In the genomic region with DNA sequence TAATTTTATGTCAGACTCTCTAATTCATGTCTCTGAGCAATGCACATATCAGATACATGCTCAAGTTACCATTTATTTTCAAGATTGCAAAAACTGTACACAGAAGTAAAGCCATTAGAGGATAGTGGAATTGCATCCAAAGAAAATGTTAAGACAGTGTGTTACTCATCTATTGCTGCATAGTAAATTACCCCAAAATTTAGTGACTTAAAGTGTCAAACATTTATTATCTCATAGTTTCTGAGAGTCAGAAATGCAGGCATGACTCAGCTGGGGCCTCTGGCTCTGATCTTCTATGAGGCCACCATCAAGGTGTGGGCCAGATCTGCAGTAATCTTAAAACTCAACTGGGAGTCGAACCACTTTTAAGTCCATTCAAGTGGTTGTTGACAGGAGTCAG, we compare ENCODE assay signal across 24 cellular contexts.
DNase-seq lines count a peak whose midpoint lies in the region; TF ChIP-seq lines count a peak whose summit lies in the region.
"Had no signal": no experiment of that assay in that cellular context is flagged by ENCODE, and none has a peak within 500 bp of the region (broad histone marks: within the 10 kb centered on the region; RNA-seq: fewer than 3 reads in every experiment).

No MANE protein-coding gene starts in this region.

- H3K4me2 ChIP-seq in mesenchymal stem cell (ENCODE audit: low read length, poor library complexity, severe bottlenecking), result no peak overlapping the region

- in situ Hi-C loops in astrocyte of the spinal cord (cut with HindIII; ENCODE audit: low sequenced_read_pairs), result no loop called here

- no peak overlapping the region for H2BK120ac ChIP-seq in mesenchymal stem cell (ENCODE audit: low read depth, low read length)

- H2BK15ac ChIP-seq in mesenchymal stem cell (ENCODE audit: low read depth, poor library complexity, severe bottlenecking), result no peak overlapping the region

- H3K27me3 ChIP-seq in mesenchymal stem cell (ENCODE audit: control insufficient read depth in 1 of 2, insufficient read depth in 1 of 2, low read length in 2 of 2), result no peaks in the 10 kb centered on the region
- H3K27me3 ChIP-seq: esophagus squamous epithelium, ovary, right lobe of liver, tibial artery had no signal

- H4K8ac ChIP-seq in mesenchymal stem cell (ENCODE audit: low read length), result no peak overlapping the region

- H3K36me3 ChIP-seq in mesenchymal stem cell (ENCODE audit: control insufficient read depth in 1 of 2, insufficient read depth in 2 of 2, low read depth in 1 of 2, low read length in 2 of 2), result no peaks in the 10 kb centered on the region
- H3K36me3 ChIP-seq: esophagus squamous epithelium, ovary, right lobe of liver, tibial artery had no signal

- no peak for TF ChIP-seq CTCF in AG10803 (conservative IDR thresholded peaks at IDR 0.05; ENCODE audit: low read length)
- no peak for TF ChIP-seq CTCF in astrocyte of the spinal cord (IDR thresholded peaks at IDR 0.05; ENCODE audit: low read depth, low read length)

- H3K18ac ChIP-seq in mesenchymal stem cell (ENCODE audit: low read depth in 1 of 2, low read length in 2 of 2), result no peak overlapping the region

- H3K4me3 ChIP-seq in AG10803 (ENCODE audit: low read length) (no peak overlapping the region), astrocyte of the spinal cord (ENCODE audit: low read depth, low read length) (no peak overlapping the region), mesenchymal stem cell (ENCODE audit: insufficient read depth in 1 of 2, low read depth in 1 of 2, low read length in 2 of 2) (no peak overlapping the region)
- H3K4me3 ChIP-seq: esophagus squamous epithelium, ovary, right lobe of liver, tibial artery had no signal

- no peaks in the 10 kb centered on the region for H3K9me3 ChIP-seq in mesenchymal stem cell (ENCODE audit: control insufficient read depth, low read length)
- H3K9me3 ChIP-seq: esophagus squamous epithelium, ovary, right lobe of liver, tibial artery had no signal

- no peak overlapping the region for H3K4ac ChIP-seq in mesenchymal stem cell (ENCODE audit: low read depth in 1 of 2, low read length in 2 of 2)

- 67% methylated on average over 1 of the region's 1 CpG for WGBS in mesenchymal stem cell

- no peak overlapping the region for H3K27ac ChIP-seq in mesenchymal stem cell (ENCODE audit: low read length, poor library complexity, severe bottlenecking)
- H3K27ac ChIP-seq: esophagus squamous epithelium, HL-60, ovary, right lobe of liver, tibial artery had no signal

- H4K91ac ChIP-seq in mesenchymal stem cell (ENCODE audit: low read length), result no peak overlapping the region

- DNase-seq in AG10803 (ENCODE audit: low read depth) (peak; percentile 68), HS-5 (ENCODE audit: low read depth) (peak; percentile 26), astrocyte of the spinal cord (ENCODE audit: low read depth, low spot score) (peak; percentile 37), mesenchymal stem cell (peak; percentile 2), GM19238 (ENCODE audit: insufficient read length, low spot score) (no peak), NCI-H146 treated with DMSO at 0.1 percent for 48 hours (lab: John Stamatoyannopoulos, UW; ENCODE audit: unreplicated experiment) (no peak), DMS153 (lab: John Stamatoyannopoulos, UW) (no peak)
- no peak for DNase-seq in activated T-cell treated with anti-CD3 and anti-CD28 coated beads, Interleukin-2, amount 50 U/mL, for 48 hours
- DNase-seq: activated CD4-positive, alpha-beta T cell treated with anti-CD3 and anti-CD28 coated beads, Interleukin-2, amount 10 ng/mL, durations not matched to agents 7 days and 5 days; activated gamma-delta T cell; amygdala; COR-L47; effector memory CD4-positive, alpha-beta T cell; esophagus squamous epithelium; hippocampal formation; islet precursor cell; MV-4-11; NCI-H2029; NCI-H510A; ovary; right lobe of liver; stimulated activated naive CD4-positive, alpha-beta T cell treated with Interleukin-2 at 50 U/mL for 16 hours; tibial artery had no signal

- no peak overlapping the region for H2BK5ac ChIP-seq in mesenchymal stem cell (ENCODE audit: low read depth, low read length, poor library complexity, severe bottlenecking)

- H2AFZ ChIP-seq in mesenchymal stem cell (ENCODE audit: low read depth, low read length), result no peak overlapping the region

- no peak overlapping the region for H2AK5ac ChIP-seq in mesenchymal stem cell (ENCODE audit: low read length, severe bottlenecking)

- H3K23ac ChIP-seq in mesenchymal stem cell (ENCODE audit: low read length in 2 of 2), result no peak overlapping the region

- H3K4me1 ChIP-seq in mesenchymal stem cell (ENCODE audit: control insufficient read depth, insufficient read depth, low read depth, low read length), result no peaks in the 10 kb centered on the region
- H3K4me1 ChIP-seq: right lobe of liver had no signal

- H3K14ac ChIP-seq in mesenchymal stem cell (ENCODE audit: low read length in 2 of 2), result no peak overlapping the region

- no peak overlapping the region for H3K9ac ChIP-seq in mesenchymal stem cell (ENCODE audit: low read length)

- H3K79me1 ChIP-seq in mesenchymal stem cell (replicated peaks; ENCODE audit: low read length, poor library complexity, severe bottlenecking), result no peaks in the 10 kb centered on the region

- H2BK12ac ChIP-seq in mesenchymal stem cell (ENCODE audit: low read length in 2 of 2), result no peak overlapping the region

Comparison
In these comparisons a context has a peak if more than half of its experiments do, and no peak if none do; other contexts are left out.
1. DNase-seq: peak in AG10803 (single experiment), HS-5 (single experiment), astrocyte of the spinal cord (single experiment) and mesenchymal stem cell (single experiment); none in GM19238 (single experiment), NCI-H146 treated with DMSO at 0.1 percent for 48 hours (single experiment), activated T-cell treated with anti-CD3 and anti-CD28 coated beads, Interleukin-2, amount 50 U/mL, for 48 hours (0 of 2) and DMS153 (single experiment).